19 cellular contexts compared by ENCODE assay signal in the genomic region with DNA sequence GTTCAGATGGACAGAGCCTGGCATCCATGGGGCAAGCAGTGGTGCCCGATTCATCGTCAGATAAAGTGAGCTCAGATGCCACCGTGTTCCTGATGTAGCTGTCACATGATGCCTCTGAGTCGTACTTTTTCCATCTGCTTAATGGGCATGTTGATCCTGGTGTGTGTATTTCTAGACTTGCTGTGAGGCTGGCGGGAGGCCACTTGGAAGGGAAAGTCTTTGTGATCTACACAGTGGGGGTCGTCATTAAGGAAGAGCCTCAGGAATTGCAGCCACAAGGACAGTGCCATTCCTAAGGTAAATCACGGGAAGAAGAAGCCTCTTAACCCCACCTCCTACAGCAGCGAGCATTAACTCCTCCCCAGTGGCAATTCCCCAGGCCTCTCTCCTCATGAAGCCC.
A peak's percentile ranks its signal among the peaks of the same experiment; 100 is the strongest.
DNase-seq lines count a peak whose midpoint lies in the region; ATAC-seq and TF ChIP-seq lines count a peak whose summit lies in the region.
"Had no signal": no experiment of that assay in that cellular context is flagged by ENCODE, and none has a peak within 500 bp of the region (broad histone marks: within the 10 kb centered on the region; RNA-seq: fewer than 3 reads in every experiment).

No MANE protein-coding gene starts in this region.

- TF ChIP-seq CTCF in coronary artery (IDR thresholded peaks at IDR 0.05) (no peak), GM10266 (IDR thresholded peaks at IDR 0.05; ENCODE audit: control insufficient read depth, insufficient read depth, low read depth, missing control alignments) (no peak)

- H3K27ac ChIP-seq in coronary artery: no peak overlapping the region
- H3K27ac ChIP-seq: 22Rv1, PC-9 had no signal

- H3K27ac Mint-ChIP-seq in stimulated activated memory B cell treated with anti-CD40 and anti-IgM and Interleukin-4, amounts not matched to agents 10 μg/mL and 1 μg/mL and 100 μg/mL, for 72 hours: peak overlapping the region; percentile 88
- H3K27ac Mint-ChIP-seq in immature natural killer cell: no peak overlapping the region
- H3K27ac Mint-ChIP-seq: nephron had no signal

- peaks cover 6% of the 10 kb centered on the region for H3K36me3 Mint-ChIP-seq in stimulated activated memory B cell treated with anti-CD40 and anti-IgM and Interleukin-4, amounts not matched to agents 10 μg/mL and 1 μg/mL and 100 μg/mL, for 72 hours
- no peaks in the 10 kb centered on the region for H3K36me3 Mint-ChIP-seq in immature natural killer cell
- H3K36me3 Mint-ChIP-seq: activated CD4-positive, alpha-beta memory T cell treated with anti-CD3 and anti-CD28 coated beads for 36 hours had no signal

- H3K4me3 Mint-ChIP-seq in stimulated activated memory B cell treated with anti-CD40 and anti-IgM and Interleukin-4, amounts not matched to agents 10 μg/mL and 1 μg/mL and 100 μg/mL, for 72 hours: no peak overlapping the region
- no peak overlapping the region for H3K4me3 Mint-ChIP-seq in immature natural killer cell
- H3K4me3 Mint-ChIP-seq: nephron had no signal

- ATAC-seq in stimulated activated memory B cell treated with anti-CD40 and anti-IgM and Interleukin-4, amounts not matched to agents 10 μg/mL and 1 μg/mL and 100 μg/mL, for 72 hours: no peak
- ATAC-seq in GM21786 (IDR thresholded peaks at IDR 0.05; ENCODE audit: unreplicated experiment): no peak

- H3K4me1 Mint-ChIP-seq in stimulated activated memory B cell treated with anti-CD40 and anti-IgM and Interleukin-4, amounts not matched to agents 10 μg/mL and 1 μg/mL and 100 μg/mL, for 72 hours: peaks cover 41% of the 10 kb centered on the region
- H3K4me1 Mint-ChIP-seq in immature natural killer cell: peaks cover 5 to 13% of the 10 kb centered on the region in 2 donors

- H3K27me3 Mint-ChIP-seq in stimulated activated memory B cell treated with anti-CD40 and anti-IgM and Interleukin-4, amounts not matched to agents 10 μg/mL and 1 μg/mL and 100 μg/mL, for 72 hours: no peaks in the 10 kb centered on the region
- peaks cover 0 to 3% (median 0%) of the 10 kb centered on the region in 3 donors for H3K27me3 Mint-ChIP-seq in immature natural killer cell (ENCODE audit: low read depth in 3 of 3)
- H3K27me3 Mint-ChIP-seq: activated CD4-positive, alpha-beta memory T cell treated with anti-CD3 and anti-CD28 coated beads for 36 hours; CD4-positive, alpha-beta T cell had no signal

- peak overlapping the region; percentile 6 for H3K4me3 ChIP-seq in coronary artery
- H3K4me3 ChIP-seq: PC-9 had no signal

- H3K9me3 Mint-ChIP-seq in stimulated activated memory B cell treated with anti-CD40 and anti-IgM and Interleukin-4, amounts not matched to agents 10 μg/mL and 1 μg/mL and 100 μg/mL, for 72 hours: no peaks in the 10 kb centered on the region
- no peaks in the 10 kb centered on the region for H3K9me3 Mint-ChIP-seq in immature natural killer cell
- H3K9me3 Mint-ChIP-seq: activated CD4-positive, alpha-beta memory T cell treated with anti-CD3 and anti-CD28 coated beads for 36 hours; CD4-positive, alpha-beta T cell; nephron had no signal

- DNase-seq in NCI-H1417 (lab: John Stamatoyannopoulos, UW) (peak in 2 of 3 experiments; percentile 1 to 18), NCI-H1417 treated with DMSO at 0.1 percent for 48 hours (lab: John Stamatoyannopoulos, UW) (no peak), NCI-H69 (lab: John Stamatoyannopoulos, UW) (peak; percentile 60), coronary artery (ENCODE audit: low spot score) (no peak), GM10266 (ENCODE audit: extremely low spot score) (no peak), immature natural killer cell (no peak)
- DNase-seq: activated CD4-positive, alpha-beta memory T cell treated with anti-CD3 and anti-CD28 coated beads for 36 hours; activated T-cell treated with anti-CD3 and anti-CD28 coated beads, Interleukin-2, amount 50 U/mL, for 72 hours; amniotic stem cell; cerebellar nuclear complex; foreskin melanocyte; Kasumi-1; NCI-H510A treated with DMSO at 0.1 percent for 48 hours; PC-9 had no signal

Comparison
In these comparisons a context has a peak if more than half of its experiments do, and no peak if none do; other contexts are left out.
1. DNase-seq: peak in NCI-H1417 (2 of 3) and NCI-H69 (single experiment); none in NCI-H1417 treated with DMSO at 0.1 percent for 48 hours (single experiment), coronary artery (single experiment), GM10266 (single experiment) and immature natural killer cell (0 of 3).